Comparison of ENCODE assay signal across 1 cellular context in genomic region chr6:167341665-167342655, GRCh38.
TF ChIP-seq lines count a peak whose summit lies in the region.

No MANE protein-coding gene starts in this region.

TF ChIP-seq in HepG2, 621 proteins besides CTCF, POLR2A, EP300 and RAD21 (continued from another document and continues in another):
- TF ChIP-seq FOSL2 (CRISPR knock-in tag; IDR thresholded peaks at IDR 0.05) (peak; percentile 97), HNRNPLL (IDR thresholded peaks at IDR 0.05; ENCODE audit: low read depth, low read length, poor library complexity, severe bottlenecking) (no peak), ZNF260 (CRISPR knock-in tag; IDR thresholded peaks at IDR 0.05; ENCODE audit: borderline replicate concordance, low read depth) (no peak), E2F2 (CRISPR knock-in tag; IDR thresholded peaks at IDR 0.05; ENCODE audit: borderline replicate concordance) (0 out of 2 replicates have a peak, but pooled peaks have one; percentile 12), PHF21A (CRISPR knock-in tag; IDR thresholded peaks at IDR 0.05) (peak; percentile 98), NCOR1 (IDR thresholded peaks at IDR 0.05; ENCODE audit: borderline replicate concordance, low read length) (peak; percentile 100), FOXA1 (IDR thresholded peaks at IDR 0.05) (peak; percentile 94), FOXA1 (CRISPR knock-in tag; IDR thresholded peaks at IDR 0.05) (peak; percentile 98), CENPBD1 (CRISPR knock-in tag; IDR thresholded peaks at IDR 0.05; ENCODE audit: borderline replicate concordance, low read depth) (peak; percentile 64; the same call in 1 of the 2 replicates), REPIN1 (CRISPR knock-in tag; IDR thresholded peaks at IDR 0.05; ENCODE audit: borderline replicate concordance, low read depth) (peak; percentile 77; the same call in 1 of the 2 replicates), ZNF780A (CRISPR knock-in tag; IDR thresholded peaks at IDR 0.05) (no peak), ZNF138 (CRISPR knock-in tag; IDR thresholded peaks at IDR 0.05; ENCODE audit: low read depth) (no peak), STAT5B (CRISPR knock-in tag; IDR thresholded peaks at IDR 0.05) (peak; percentile 78; the same call in 1 of the 2 replicates), ZMYM3 (CRISPR knock-in tag; IDR thresholded peaks at IDR 0.05) (peak; percentile 66; the same call in 1 of the 2 replicates), PITX1 (CRISPR knock-in tag; IDR thresholded peaks at IDR 0.05) (peak; percentile 96), SP140L (CRISPR knock-in tag; IDR thresholded peaks at IDR 0.05; ENCODE audit: borderline replicate concordance) (peak; percentile 97), ZBTB10 (CRISPR knock-in tag; IDR thresholded peaks at IDR 0.05; ENCODE audit: borderline replicate concordance) (peak; percentile 45; the same call in 1 of the 2 replicates), NPAS2 (CRISPR knock-in tag; IDR thresholded peaks at IDR 0.05; ENCODE audit: borderline replicate concordance) (no peak), ZNF503 (CRISPR knock-in tag; IDR thresholded peaks at IDR 0.05) (peak; percentile 99), KLF9 (CRISPR knock-in tag; IDR thresholded peaks at IDR 0.05; ENCODE audit: low read depth) (0 out of 2 replicates have a peak, but pooled peaks have one; percentile 60), RBM22 (optimal IDR thresholded peaks at IDR 0.05; ENCODE audit: low read length) (no peak), RARA (CRISPR knock-in tag; IDR thresholded peaks at IDR 0.05) (peak; percentile 100), YY1 (IDR thresholded peaks at IDR 0.05; ENCODE audit: insufficient read depth, insufficient replicate concordance, low read depth, low read length) (no peak), NFRKB (IDR thresholded peaks at IDR 0.05) (no peak), ZNF331 (CRISPR knock-in tag; IDR thresholded peaks at IDR 0.05) (peak; percentile 95), MIXL1 (CRISPR knock-in tag; IDR thresholded peaks at IDR 0.05) (peak; percentile 97), NR2F6 (IDR thresholded peaks at IDR 0.05) (peak; percentile 100), NR2F6 (CRISPR knock-in tag; IDR thresholded peaks at IDR 0.05) (peak; percentile 100), ARNT (IDR thresholded peaks at IDR 0.05) (no peak), SIN3A (IDR thresholded peaks at IDR 0.05; ENCODE audit: borderline replicate concordance, low read depth, low read length) (no peak), KDM5B (CRISPR knock-in tag; IDR thresholded peaks at IDR 0.05; ENCODE audit: borderline replicate concordance) (no peak), TAF15 (IDR thresholded peaks at IDR 0.05; ENCODE audit: low read depth, low read length, poor library complexity, severe bottlenecking) (no peak), ATF5 (CRISPR knock-in tag; IDR thresholded peaks at IDR 0.05; ENCODE audit: low read depth) (no peak), HNRNPL (IDR thresholded peaks at IDR 0.05; ENCODE audit: low read depth, low read length) (no peak), ARNT2 (CRISPR knock-in tag; IDR thresholded peaks at IDR 0.05; ENCODE audit: low read depth) (peak; percentile 68; the same call in 1 of the 2 replicates), AGO1 (IDR thresholded peaks at IDR 0.05; ENCODE audit: low read depth, low read length, poor library complexity, severe bottlenecking) (no peak), ELF1 (CRISPR knock-in tag; IDR thresholded peaks at IDR 0.05) (peak; percentile 42), DPF2 (CRISPR knock-in tag; IDR thresholded peaks at IDR 0.05; ENCODE audit: borderline replicate concordance, low read depth) (peak; percentile 97), TOPORS (CRISPR knock-in tag; IDR thresholded peaks at IDR 0.05) (0 out of 2 replicates have a peak, but pooled peaks have one; percentile 34), MYPOP (CRISPR knock-in tag; IDR thresholded peaks at IDR 0.05) (peak; percentile 94; the same call in 1 of the 2 replicates), SKI (IDR thresholded peaks at IDR 0.05; ENCODE audit: partially characterized antibody) (peak; percentile 90), ZFP82 (CRISPR knock-in tag; IDR thresholded peaks at IDR 0.05; ENCODE audit: borderline replicate concordance) (0 out of 2 replicates have a peak, but pooled peaks have one; percentile 25), SPEN (CRISPR knock-in tag; IDR thresholded peaks at IDR 0.05; ENCODE audit: low read depth) (peak; percentile 49; the same call in 1 of the 2 replicates), MXI1 (IDR thresholded peaks at IDR 0.05; ENCODE audit: borderline replicate concordance, low read depth, low read length) (peak; percentile 66; the same call in 1 of the 3 replicates), FOSL1 (CRISPR knock-in tag; IDR thresholded peaks at IDR 0.05; ENCODE audit: borderline replicate concordance) (peak; percentile 86), ZNF10 (CRISPR knock-in tag; IDR thresholded peaks at IDR 0.05; ENCODE audit: borderline replicate concordance, low read depth) (no peak), ZNF451 (CRISPR knock-in tag; IDR thresholded peaks at IDR 0.05) (no peak), ZNF3 (CRISPR knock-in tag; IDR thresholded peaks at IDR 0.05) (no peak), BRF2 (CRISPR knock-in tag; IDR thresholded peaks at IDR 0.05) (0 out of 2 replicates have a peak, but pooled peaks have one; percentile 37), PREB (CRISPR knock-in tag; IDR thresholded peaks at IDR 0.05) (no peak), ZNF576 (CRISPR knock-in tag; IDR thresholded peaks at IDR 0.05) (no peak), ZNF33A (CRISPR knock-in tag; IDR thresholded peaks at IDR 0.05; ENCODE audit: borderline replicate concordance) (peak; percentile 89; the same call in 1 of the 2 replicates), ATM (IDR thresholded peaks at IDR 0.05; ENCODE audit: borderline replicate concordance) (no peak), PAX8 (CRISPR knock-in tag; IDR thresholded peaks at IDR 0.05; ENCODE audit: borderline replicate concordance) (no peak), E2F5 (CRISPR knock-in tag; conservative IDR thresholded peaks at IDR 0.05) (no peak), CBX1 (IDR thresholded peaks at IDR 0.05; ENCODE audit: low read depth) (no peak), JDP2 (CRISPR knock-in tag; IDR thresholded peaks at IDR 0.05; ENCODE audit: borderline replicate concordance) (no peak), ZNF564 (CRISPR knock-in tag; IDR thresholded peaks at IDR 0.05) (peak; percentile 82), ZNF672 (CRISPR knock-in tag; IDR thresholded peaks at IDR 0.05) (no peak), CEBPB (IDR thresholded peaks at IDR 0.05; ENCODE audit: borderline replicate concordance, low read depth, low read length) (0 out of 2 replicates have a peak, but pooled peaks have one; percentile 0), SRF (IDR thresholded peaks at IDR 0.05; ENCODE audit: low read depth, low read length) (peak; percentile 72; the same call in 1 of the 2 replicates), ZNF225 (CRISPR knock-in tag; IDR thresholded peaks at IDR 0.05) (no peak), HOXA7 (CRISPR knock-in tag; IDR thresholded peaks at IDR 0.05) (no peak), CHD4 (IDR thresholded peaks at IDR 0.05; ENCODE audit: borderline replicate concordance, low read length) (peak; percentile 95), ZNF782 (CRISPR knock-in tag; IDR thresholded peaks at IDR 0.05; ENCODE audit: borderline replicate concordance) (no peak), ZNF543 (CRISPR knock-in tag; IDR thresholded peaks at IDR 0.05) (0 out of 2 replicates have a peak, but pooled peaks have one; percentile 36), ATAD3A (CRISPR knock-in tag; IDR thresholded peaks at IDR 0.05) (no peak), FOXO1 (CRISPR knock-in tag; IDR thresholded peaks at IDR 0.05) (peak; percentile 100), ZFX (CRISPR knock-in tag; IDR thresholded peaks at IDR 0.05; ENCODE audit: low read depth) (peak; percentile 18; the same call in 1 of the 2 replicates)
